8 cellular contexts compared by ENCODE assay signal in the genomic region with DNA sequence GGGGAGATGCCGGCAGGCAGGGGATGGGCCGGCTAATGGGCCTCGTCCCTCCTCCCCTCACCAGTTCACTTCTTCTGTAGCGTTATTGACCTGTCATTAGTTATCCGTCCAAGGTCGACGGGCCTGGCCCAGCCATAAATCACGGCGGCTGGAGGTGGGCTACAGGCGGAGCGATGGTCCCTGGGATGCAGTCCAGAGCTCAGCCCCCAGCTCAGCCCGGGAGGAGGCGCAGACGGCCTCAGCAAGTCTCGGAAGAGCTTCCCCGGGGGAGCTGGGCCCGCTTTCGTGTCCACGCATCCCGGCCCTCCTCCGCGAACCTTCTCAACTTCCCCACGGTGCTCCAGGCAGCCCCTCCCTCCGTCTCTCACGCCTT. TPM values are rescaled to one million over a fixed set of nuclear protein-coding genes. Genes with fewer than 3 reads are reported as not detected.
DNase-seq lines count a peak whose midpoint lies in the region; ATAC-seq and TF ChIP-seq lines count a peak whose summit lies in the region.

No MANE protein-coding gene starts in this region.

- DNase-seq in GM12864 (ENCODE audit: low read depth) (no peak), PC-3 (no peak), esophagus muscularis mucosa (ENCODE audit: extremely low spot score) (no peak), prostate gland (ENCODE audit: low spot score) (no peak), hippocampal formation (lab: John Stamatoyannopoulos, UW) (no peak)
- no peak for DNase-seq in effector CD8-positive, alpha-beta T cell (lab: John Stamatoyannopoulos, UW)

- H3K27me3 ChIP-seq in PC-3 (ENCODE audit: low read length) (no peaks in the 10 kb centered on the region), esophagus muscularis mucosa (peaks cover 6 to 66% (median 35%) of the 10 kb centered on the region in 4 donors), prostate gland (replicated peaks; ENCODE audit: insufficient read depth) (peaks cover 10% of the 10 kb centered on the region)

- TF ChIP-seq EP300 in esophagus muscularis mucosa (IDR thresholded peaks at IDR 0.05) = no peak

- ATAC-seq in PC-3 = no peak
- ATAC-seq in GM18861 (IDR thresholded peaks at IDR 0.05; ENCODE audit: unreplicated experiment) = no peak
- ATAC-seq in HG03108 (IDR thresholded peaks at IDR 0.05; ENCODE audit: unreplicated experiment) = no peak

- TF ChIP-seq POLR2A in esophagus muscularis mucosa (IDR thresholded peaks at IDR 0.05; ENCODE audit: low read depth) (no peak), prostate gland (IDR thresholded peaks at IDR 0.05) (no peak)

- H3K4me1 ChIP-seq in PC-3 (ENCODE audit: insufficient read depth, low read length) (peaks cover 11% of the 10 kb centered on the region; the same call in 1 of the 2 replicates), esophagus muscularis mucosa (peaks cover 23 to 33% (median 29%) of the 10 kb centered on the region in 4 donors), prostate gland (replicated peaks) (no peaks in the 10 kb centered on the region)

- WGBS in esophagus muscularis mucosa = 18% methylated on average over 19 of the region's 25 CpGs
- WGBS in prostate gland = 2% methylated on average over 25 of the region's 25 CpGs

- peak overlapping the region; percentile 99 for H3K4me2 ChIP-seq in PC-3 (ENCODE audit: low read length)

- POLR2A ChIA-PET in PC-3 (lab: Charles Lee; ENCODE audit: unreplicated experiment) = no interaction called here

- no peak overlapping the region for H3K27ac ChIP-seq in PC-3 (ENCODE audit: low read length)
- H3K27ac ChIP-seq in esophagus muscularis mucosa (replicated peaks in 1 of 4) = no peak overlapping the region
- no peak overlapping the region for H3K27ac ChIP-seq in prostate gland

- no peaks in the 10 kb centered on the region for H3K36me3 ChIP-seq in PC-3 (ENCODE audit: low read depth, low read length)
- H3K36me3 ChIP-seq in esophagus muscularis mucosa = no peaks in the 10 kb centered on the region
- H3K36me3 ChIP-seq in prostate gland = no peaks in the 10 kb centered on the region

- H3K9ac ChIP-seq in PC-3 (ENCODE audit: low read length) = no peak overlapping the region

- H3K9me2 ChIP-seq in PC-3 (replicated peaks; ENCODE audit: low read length) = no peaks in the 10 kb centered on the region

- no TSS peak for BruUV-seq in PC-3 (replicated peaks; lab: Mats Ljungman, UMichigan)

- peak overlapping the region; percentile 99 for H2AFZ ChIP-seq in PC-3 (ENCODE audit: low read length)

- no peaks in the 10 kb centered on the region for H3K79me2 ChIP-seq in PC-3 (ENCODE audit: low read length)

- intact Hi-C loops in PC-3 (cut with micrococcal nuclease) = loop anchor here (5.0 to 10.0 kb wide), 2 partner anchors 265 to 407 kb away; no protein-coding TSS in a partner anchor
- intact Hi-C loops in esophagus muscularis mucosa (cut with DNase I) = loop anchor here (5.0 kb wide), 1 partner anchor 407 kb away; no protein-coding TSS in a partner anchor
- intact Hi-C loops in prostate gland (cut with DNase I) = loop anchor here (10.0 kb wide), 2 partner anchors 105 to 275 kb away; no protein-coding TSS in a partner anchor

- CTCF ChIA-PET in PC-3 (lab: Charles Lee) = interaction anchor here (0.6 to 1.0 kb wide), 4 partner anchors 103 to 537 kb away, joined by 3 to 7 read pairs (median 3); no protein-coding TSS in a partner anchor

- no peaks in the 10 kb centered on the region for H4K20me1 ChIP-seq in PC-3 (ENCODE audit: low read length)

- H3F3A ChIP-seq in PC-3 (ENCODE audit: low read length, unreplicated experiment) = no peaks in the 10 kb centered on the region

- H3K9me3 ChIP-seq in PC-3 (ENCODE audit: low read length) (no peaks in the 10 kb centered on the region), esophagus muscularis mucosa (peaks cover 0 to 14% (median 11%) of the 10 kb centered on the region in 4 donors), prostate gland (no peaks in the 10 kb centered on the region)

- H3K4me3 ChIP-seq in GM12864 (ENCODE audit: low read depth, low read length) (peak overlapping the region; percentile 64; the same call in 1 of the 2 replicates), PC-3 (ENCODE audit: low read length) (peak overlapping the region; percentile 82), esophagus muscularis mucosa (peak overlapping the region; percentile 55 to 66 (median 58)), prostate gland (peak overlapping the region; percentile 38 to 40)

- TF ChIP-seq CTCF in GM12864 (IDR thresholded peaks at IDR 0.05; ENCODE audit: low read depth, low read length, missing control alignments) (no peak), PC-3 (conservative IDR thresholded peaks at IDR 0.05; ENCODE audit: low read depth, low read length) (no peak), esophagus muscularis mucosa (IDR thresholded peaks at IDR 0.05) (no peak), prostate gland (IDR thresholded peaks at IDR 0.05) (no peak)

RNA-seq across cellular contexts. Expression of a gene that starts 18.6 kb away (rescaled TPM):
- 10.9 and 13.1 TPM in 2 replicates for total RNA-seq in PC-3 (2014; rRNA removed)
- 10 to 100 TPM; 23.2 to 27.2 (median 26.0) TPM for total RNA-seq in esophagus muscularis mucosa
- total RNA-seq in prostate gland = 10 to 100 TPM; 23.2 to 44.7 TPM

RNA-seq across cellular contexts. Expression of a gene that starts 18.7 kb away (rescaled TPM):
- total RNA-seq in PC-3 (2014; rRNA removed) (37.1 and 44.2 TPM in 2 replicates), esophagus muscularis mucosa (10 to 100 TPM; 13.8 to 24.2 (median 18.1) TPM), prostate gland (10 to 100 TPM; 23.9 to 66.1 TPM)
